ENCODE assay signal across 1 cellular context in genomic region chr10:87210309-87210708, GRCh38. TPM values are rescaled to one million over a fixed set of nuclear protein-coding genes. Genes with fewer than 3 reads are reported as not detected.
"Had no signal": no experiment of that assay in that cellular context is flagged by ENCODE, and none has a peak within 500 bp of the region (broad histone marks: within the 10 kb centered on the region; RNA-seq: fewer than 3 reads in every experiment).

No MANE protein-coding gene starts in this region.

RNA-seq across cellular contexts. Expression of gene NUTM2A, which starts 14.9 kb away (rescaled TPM):
- total RNA-seq: RPMI7951 had no signal
